Comparison of ENCODE assay signal across 7 cellular contexts in genomic region chr12:121839993-121840761, GRCh38. TPM values are rescaled to one million over a fixed set of nuclear protein-coding genes. Genes with fewer than 3 reads are reported as not detected.
DNase-seq lines count a peak whose midpoint lies in the region; ATAC-seq and TF ChIP-seq lines count a peak whose summit lies in the region.

No MANE protein-coding gene starts in this region.

- H3K4me3 ChIP-seq in HEK293 (ENCODE audit: low read depth, low read length) (peak overlapping the region; percentile 55), spleen (peak overlapping the region; percentile 57 to 82 (median 69))

- H3K36me3 ChIP-seq in HEK293 (ENCODE audit: control insufficient read depth in 2 of 2, insufficient read depth in 1 of 2, low read length in 2 of 2), result no peaks in the 10 kb centered on the region
- H3K36me3 ChIP-seq in spleen, result no peaks in the 10 kb centered on the region

- TF ChIP-seq POLR2A in spleen (IDR thresholded peaks at IDR 0.05), result no peak

- WGBS in spleen, 5 donors, result 61 to 76% (median 67%) methylated on average over 24 of the region's 24 CpGs

- POLR2A ChIA-PET in HEK293 (lab: Yijun Ruan, JAX), result interaction anchor here (0.9 kb wide), 1 partner anchor 38 kb away, joined by 3 read pairs; no protein-coding TSS in a partner anchor

- H3K27me3 Mint-ChIP-seq in glutamatergic neuron (ENCODE audit: unreplicated experiment), result no peaks in the 10 kb centered on the region

- H3K27ac ChIP-seq in HEK293 (ENCODE audit: extremely low read depth, low read depth, low read length), result peak overlapping the region; percentile 46; the same call in 1 of the 2 replicates
- peak overlapping the region; percentile 75 to 92 (median 84) for H3K27ac ChIP-seq in spleen

- no peaks in the 10 kb centered on the region for H3K36me3 Mint-ChIP-seq in glutamatergic neuron (ENCODE audit: unreplicated experiment)

- intact Hi-C loops in spleen (cut with DNase I; ENCODE audit: low total_unique reads), result no loop called here
- intact Hi-C loops in head of caudate nucleus (cut with DNase I), result no loop called here

- ATAC-seq in SK-N-SH treated with all-trans-retinoic acid at 6 μM for 48 hours, result peak; percentile 12

- DNase-seq in glutamatergic neuron (no peak), spleen (no peak), head of caudate nucleus (no peak), KBM-7 (no peak)
- no peak for DNase-seq in stimulated activated naive CD4-positive, alpha-beta T cell (lab: John Stamatoyannopoulos, UW)

- H3K27me3 ChIP-seq in spleen (replicated peaks in 1 of 7), result no peaks in the 10 kb centered on the region

- peaks cover 5% of the 10 kb centered on the region; the same call in 1 of the 2 replicates for H3K4me1 ChIP-seq in HEK293 (ENCODE audit: control insufficient read depth, insufficient read depth, low read length)
- peaks cover 4 to 26% (median 11%) of the 10 kb centered on the region in 6 donors for H3K4me1 ChIP-seq in spleen

- H3K4me1 Mint-ChIP-seq in glutamatergic neuron (ENCODE audit: low read depth, unreplicated experiment), result no peaks in the 10 kb centered on the region

- TF ChIP-seq CTCF in HEK293 (tag by site-specific recombination; IDR thresholded peaks at IDR 0.05), result no peak
- TF ChIP-seq CTCF in glutamatergic neuron (IDR thresholded peaks at IDR 0.05; ENCODE audit: partially characterized antibody, unreplicated experiment), result no peak
- TF ChIP-seq CTCF in spleen (IDR thresholded peaks at IDR 0.05 in 8 of 11, conservative IDR thresholded peaks at IDR 0.05 in 3 of 11), result no peak

- H3K9me3 ChIP-seq in HEK293 (ENCODE audit: control insufficient read depth, insufficient read depth, low read depth, low read length), result no peaks in the 10 kb centered on the region
- no peaks in the 10 kb centered on the region for H3K9me3 ChIP-seq in spleen

- CTCF ChIA-PET in HEK293 (lab: Yijun Ruan, JAX), result interaction anchor here (1.1 to 3.6 kb wide), 2 partner anchors 16 to 29 kb away, joined by 5 to 24 read pairs; no protein-coding TSS in a partner anchor

- H3K4me3 Mint-ChIP-seq in glutamatergic neuron (ENCODE audit: unreplicated experiment), result peak overlapping the region; percentile 89

- peaks cover 4% of the 10 kb centered on the region for H3K9me3 Mint-ChIP-seq in glutamatergic neuron (ENCODE audit: unreplicated experiment)

- peak overlapping the region; percentile 72 for H3K27ac Mint-ChIP-seq in glutamatergic neuron (ENCODE audit: unreplicated experiment)

- in situ Hi-C loops in KBM-7 (cut with MboI; ENCODE audit: low pct_unique_long_range_greater_than_20kb, low sequenced_read_pairs), result no loop called here

TF ChIP-seq in HEK293, 187 proteins besides CTCF, POLR2A, EP300 and RAD21 (continues in another document):
- TF ChIP-seq ZIC2 (tag by site-specific recombination; IDR thresholded peaks at IDR 0.05), result no peak
- no peak for TF ChIP-seq ZNF704 (tag by site-specific recombination; IDR thresholded peaks at IDR 0.05)
- no peak for TF ChIP-seq ZNF830 (tag by site-specific recombination; IDR thresholded peaks at IDR 0.05; ENCODE audit: low read depth)
- TF ChIP-seq ZSCAN30 (tag by site-specific recombination; IDR thresholded peaks at IDR 0.05), result no peak
- TF ChIP-seq REST (tag by site-specific recombination; IDR thresholded peaks at IDR 0.05), result no peak

TF ChIP-seq in SK-N-SH treated with all-trans-retinoic acid at 6 μM for 48 hours, 23 proteins besides CTCF, POLR2A, EP300 and RAD21:
- no peak for TF ChIP-seq ARNTL (CRISPR knock-in tag; IDR thresholded peaks at IDR 0.05; ENCODE audit: borderline replicate concordance, low read depth)
- TF ChIP-seq ZFP3 (CRISPR knock-in tag; IDR thresholded peaks at IDR 0.05), result no peak
- TF ChIP-seq ZNF565 (CRISPR knock-in tag; conservative IDR thresholded peaks at IDR 0.05; ENCODE audit: low read depth), result no peak
- TF ChIP-seq CSDC2 (CRISPR knock-in tag; IDR thresholded peaks at IDR 0.05), result no peak
- TF ChIP-seq RARB (CRISPR knock-in tag; IDR thresholded peaks at IDR 0.05), result no peak
- TF ChIP-seq ESRRG (CRISPR knock-in tag; IDR thresholded peaks at IDR 0.05), result no peak
- TF ChIP-seq PATZ1 (CRISPR knock-in tag; IDR thresholded peaks at IDR 0.05; ENCODE audit: borderline replicate concordance), result no peak

RNA-seq across cellular contexts. Expression of gene HPD, which starts 18.5 kb away (rescaled TPM):
- total RNA-seq in glutamatergic neuron (ENCODE audit: unreplicated experiment) (not detected), spleen (1 to 10 TPM in 4 of 7 donors, under 1 TPM in 2, not detected in 1; 0.57 to 2.8 (median 1.7) TPM)
- 1 to 10 TPM in 1 of 3 donors, under 1 TPM in 2; 0.78 to 1.5 (median 0.86) TPM for polyA plus RNA-seq in spleen

RNA-seq across cellular contexts. Expression of gene SETD1B, which starts 36.4 kb away (rescaled TPM):
- total RNA-seq in glutamatergic neuron (ENCODE audit: unreplicated experiment), result 35.0 TPM
- total RNA-seq in spleen, result 10 to 100 TPM; 19.9 to 37.7 (median 31.8) TPM
- 10 to 100 TPM in 1 of 3 donors, 1 to 10 TPM in 2; 3.3 to 11.9 (median 5.3) TPM for polyA plus RNA-seq in spleen

RNA-seq across cellular contexts. Expression of gene RHOF, which starts 46.7 kb away (rescaled TPM):
- total RNA-seq in glutamatergic neuron (ENCODE audit: unreplicated experiment) (31.1 TPM), spleen (10 to 100 TPM; 45.2 to 71.7 (median 54.6) TPM)
- polyA plus RNA-seq in spleen, result 10 to 100 TPM; 18.4 to 29.4 (median 20.3) TPM

RNA-seq across cellular contexts. Expression of gene PSMD9, which starts 48.4 kb away (rescaled TPM):
- total RNA-seq in glutamatergic neuron (ENCODE audit: unreplicated experiment) (53.2 TPM), spleen (10 to 100 TPM; 32.4 to 56.7 (median 43.6) TPM)
- 10 to 100 TPM; 29.6 to 62.6 (median 49.6) TPM for polyA plus RNA-seq in spleen
